Comparison of ENCODE assay signal across 8 cellular contexts in the genomic region with DNA sequence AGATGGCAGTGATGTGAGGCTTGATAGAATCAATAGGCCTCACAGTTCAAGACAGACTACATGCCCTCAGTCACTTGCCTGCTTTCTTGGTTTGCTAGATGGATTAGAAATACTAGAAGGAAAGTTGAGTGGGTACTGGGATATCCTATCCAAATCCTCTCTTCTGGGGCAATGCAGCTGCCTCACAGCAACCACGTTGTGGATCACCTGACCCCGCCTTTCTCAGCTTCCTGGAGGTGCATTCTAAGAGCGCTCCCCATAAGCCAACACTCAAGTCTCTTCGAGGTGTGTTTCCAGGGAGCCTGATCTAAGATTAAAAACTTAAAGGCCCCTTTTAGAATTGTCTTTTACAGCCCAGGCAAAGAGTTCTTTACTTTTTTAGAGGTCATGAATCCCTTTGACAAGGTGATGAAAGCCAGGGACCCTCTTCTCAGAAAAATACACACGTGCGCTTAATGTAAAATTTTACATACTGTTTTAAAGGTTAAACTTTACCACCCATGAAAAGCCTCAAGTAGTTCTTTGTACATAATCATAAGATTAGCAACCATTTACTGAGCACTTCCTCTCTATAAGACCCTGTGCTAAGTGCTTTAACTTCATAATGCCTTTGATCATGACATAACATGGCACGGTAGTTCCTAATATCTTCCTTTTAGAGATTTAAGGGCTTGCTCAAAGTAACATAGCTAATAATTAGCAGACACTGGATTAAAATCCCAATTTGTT. TPM values are rescaled to one million over a fixed set of nuclear protein-coding genes. Genes with fewer than 3 reads are reported as not detected.
DNase-seq lines count a peak whose midpoint lies in the region; ATAC-seq and TF ChIP-seq lines count a peak whose summit lies in the region.

No MANE protein-coding gene starts in this region.

- intact Hi-C loops in A673 (cut with micrococcal nuclease; ENCODE audit: unreplicated experiment), result no loop called here
- intact Hi-C loops in PC-3 (cut with micrococcal nuclease), result loop anchor here (2.0 kb wide), 1 partner anchor 31 kb away; the partner anchor contains the start of gene OSTC
- intact Hi-C loops in transverse colon (cut with DNase I; ENCODE audit: low total_unique reads), result no loop called here

- peak overlapping the region; percentile 20 for H3K27ac ChIP-seq in A673 (ENCODE audit: low read depth, low read length, poor library complexity, severe bottlenecking)
- H3K27ac ChIP-seq in PC-3 (ENCODE audit: low read length), result no peak overlapping the region
- peak overlapping the region; percentile 83 to 94 (median 88) for H3K27ac ChIP-seq in transverse colon

- peak overlapping the region; percentile 91 for H3K4me2 ChIP-seq in PC-3 (ENCODE audit: low read length)

- H2AFZ ChIP-seq in PC-3 (ENCODE audit: low read length), result peak overlapping the region; percentile 92

- peak overlapping the region; percentile 96 to 98 (median 97) for H3K27ac Mint-ChIP-seq in brain
- H3K27ac Mint-ChIP-seq in mesothelial cell of epicardium, result peak overlapping the region; percentile 98

- DNase-seq in A673 (ENCODE audit: low spot score), result no peak
- DNase-seq in PC-3, result no peak
- DNase-seq in mesothelial cell of epicardium (ENCODE audit: low spot score in 2 of 2, unreplicated experiment in 2 of 2), result no peak
- no peak for DNase-seq in transverse colon
- no peak for DNase-seq in DMS53 treated with DMSO at 0.1 percent for 48 hours (lab: John Stamatoyannopoulos, UW; ENCODE audit: unreplicated experiment)
- no peak for DNase-seq in NCI-H1417 (lab: John Stamatoyannopoulos, UW)

- H3K36me3 Mint-ChIP-seq in brain (peaks cover 55% of the 10 kb centered on the region), mesothelial cell of epicardium (peaks cover 30% of the 10 kb centered on the region)

- no peaks in the 10 kb centered on the region for H3F3A ChIP-seq in PC-3 (ENCODE audit: low read length, unreplicated experiment)

- peak overlapping the region; percentile 76 for H3K4me3 ChIP-seq in A673 (ENCODE audit: low read depth, low read length, poor library complexity, severe bottlenecking)
- H3K4me3 ChIP-seq in PC-3 (ENCODE audit: low read length), result peak overlapping the region; percentile 100
- H3K4me3 ChIP-seq in transverse colon, result peak overlapping the region in 3 of 4 donors; percentile 52 to 87 (median 79)

- H3K9ac ChIP-seq in PC-3 (ENCODE audit: low read length), result no peak overlapping the region

- H3K27me3 Mint-ChIP-seq in brain (peaks cover 9% of the 10 kb centered on the region), mesothelial cell of epicardium (ENCODE audit: low read depth) (no peaks in the 10 kb centered on the region)

- CTCF ChIA-PET in A673 (lab: Charles Lee) (no interaction called here), PC-3 (lab: Charles Lee) (no interaction called here)

- BruUV-seq in A673 (replicated peaks; lab: Mats Ljungman, UMichigan), result TSS peak; percentile 91
- no TSS peak for BruUV-seq in PC-3 (replicated peaks; lab: Mats Ljungman, UMichigan)

- H3K9me3 ChIP-seq in A673 (ENCODE audit: low read depth, low read length, poor library complexity, severe bottlenecking) (no peaks in the 10 kb centered on the region), PC-3 (ENCODE audit: low read length) (no peaks in the 10 kb centered on the region), transverse colon (peaks cover 0 to 4% of the 10 kb centered on the region in 2 donors)

- in situ Hi-C loops in transverse colon (cut with MboI; ENCODE audit: low pct_ligation_motif_present in 1 of 4, low pct_unique_long_range_greater_than_20kb in 1 of 4, low sequenced_read_pairs in 3 of 4), result no loop called here

- peaks cover 30% of the 10 kb centered on the region for H4K20me1 ChIP-seq in PC-3 (ENCODE audit: low read length)

- H3K36me3 ChIP-seq in A673 (ENCODE audit: insufficient read depth, low read length, poor library complexity, severe bottlenecking), result peaks cover 31% of the 10 kb centered on the region
- H3K36me3 ChIP-seq in PC-3 (ENCODE audit: low read depth, low read length), result peaks cover 31% of the 10 kb centered on the region
- peaks cover 0 to 25% (median 10%) of the 10 kb centered on the region in 4 donors for H3K36me3 ChIP-seq in transverse colon

- H3K79me2 ChIP-seq in PC-3 (ENCODE audit: low read length), result peaks cover 42% of the 10 kb centered on the region

- POLR2A ChIA-PET in A673 (lab: Charles Lee; ENCODE audit: low non-redundant PET), result no interaction called here
- POLR2A ChIA-PET in PC-3 (lab: Charles Lee; ENCODE audit: unreplicated experiment), result no interaction called here

- H3K4me1 ChIP-seq in A673 (ENCODE audit: insufficient read depth, low read length, poor library complexity, severe bottlenecking), result peaks cover 27% of the 10 kb centered on the region
- H3K4me1 ChIP-seq in PC-3 (ENCODE audit: insufficient read depth, low read length), result peaks cover 17% of the 10 kb centered on the region
- peaks cover 0 to 40% (median 15%) of the 10 kb centered on the region in 4 donors for H3K4me1 ChIP-seq in transverse colon

- no peaks in the 10 kb centered on the region for H3K27me3 ChIP-seq in A673 (replicated peaks; ENCODE audit: insufficient read depth, low read depth, low read length, poor library complexity)
- no peaks in the 10 kb centered on the region for H3K27me3 ChIP-seq in PC-3 (ENCODE audit: low read length)
- no peaks in the 10 kb centered on the region for H3K27me3 ChIP-seq in transverse colon

- TF ChIP-seq POLR2A in transverse colon (IDR thresholded peaks at IDR 0.05), result no peak

- TF ChIP-seq CTCF in A673 (conservative IDR thresholded peaks at IDR 0.05; ENCODE audit: low read depth, low read length), result no peak
- no peak for TF ChIP-seq CTCF in PC-3 (conservative IDR thresholded peaks at IDR 0.05; ENCODE audit: low read depth, low read length)
- no peak for TF ChIP-seq CTCF in brain (conservative IDR thresholded peaks at IDR 0.05)
- TF ChIP-seq CTCF in mesothelial cell of epicardium (IDR thresholded peaks at IDR 0.05; ENCODE audit: unreplicated experiment), result no peak
- no peak for TF ChIP-seq CTCF in transverse colon (IDR thresholded peaks at IDR 0.05)

- WGBS in transverse colon (ENCODE audit: low coverage in 1 of 2), 2 donors, result 77 to 80% methylated on average over 7 of the region's 7 CpGs

- no peaks in the 10 kb centered on the region for H3K9me2 ChIP-seq in PC-3 (replicated peaks; ENCODE audit: low read length)

- H3K9me3 Mint-ChIP-seq in brain (peaks cover 3 to 21% (median 14%) of the 10 kb centered on the region in 5 experiments), mesothelial cell of epicardium (peaks cover 14% of the 10 kb centered on the region)

- H3K4me3 Mint-ChIP-seq in brain (peak overlapping the region; percentile 88 to 99 (median 91)), mesothelial cell of epicardium (peak overlapping the region; percentile 95)

- H3K4me1 Mint-ChIP-seq in brain, result peaks cover 54% of the 10 kb centered on the region
- peaks cover 41% of the 10 kb centered on the region for H3K4me1 Mint-ChIP-seq in mesothelial cell of epicardium

- no peak for TF ChIP-seq EP300 in transverse colon (IDR thresholded peaks at IDR 0.05; ENCODE audit: low read depth)

- ATAC-seq in GM21528 (IDR thresholded peaks at IDR 0.05; ENCODE audit: low FRiP score, unreplicated experiment) (peak; percentile 16), PC-3 (no peak)

RNA-seq across cellular contexts. Expression of gene RPL34, which starts 0.8 kb away (rescaled TPM):
- total RNA-seq in A673 (2021) (855 and 932 TPM in 2 replicates), PC-3 (2014; rRNA removed) (478 and 695 TPM in 2 replicates), mesothelial cell of epicardium (1,479 to 1,578 TPM (median 1,522 TPM) in 3 replicates), transverse colon (100 to 1,000 TPM; 232 to 594 (median 443) TPM)
- polyA plus RNA-seq in brain (ENCODE audit: insufficient read depth, low read depth, low replicate concordance), result 1,197 TPM

RNA-seq across cellular contexts. Expression of gene OSTC, which starts 30.9 kb away (rescaled TPM):
- total RNA-seq in A673 (2021) (130 and 137 TPM in 2 replicates), PC-3 (2014; rRNA removed) (47.2 and 49.1 TPM in 2 replicates), mesothelial cell of epicardium (162 to 164 TPM (median 163 TPM) in 3 replicates), transverse colon (10 to 100 TPM; 45.4 to 56.5 (median 51.6) TPM)
- 21.8 TPM for polyA plus RNA-seq in brain (ENCODE audit: insufficient read depth, low read depth, low replicate concordance)
